1 cellular context compared by ENCODE assay signal in genomic region chr6:33200234-33201146, GRCh38.
TF ChIP-seq lines count a peak whose summit lies in the region.

Gene RXRB (minus strand): TSS chr6:33200665. CDS start chr6:33200476, 189 bp downstream.
Gene SLC39A7 (plus strand): TSS chr6:33200867. CDS start chr6:33201246, 379 bp downstream.

TF ChIP-seq in WTC11, 78 proteins besides CTCF, POLR2A, EP300 and RAD21 (continued from another document and continues in another):
- TF ChIP-seq ZNF425 (CRISPR knock-in tag; conservative IDR thresholded peaks at IDR 0.05) (no peak), TEAD1 (CRISPR knock-in tag; IDR thresholded peaks at IDR 0.05) (no peak), E2F1 (CRISPR knock-in tag; IDR thresholded peaks at IDR 0.05) (no peak), NFYB (CRISPR knock-in tag; conservative IDR thresholded peaks at IDR 0.05; ENCODE audit: low read depth) (0 out of 2 replicates have a peak, but pooled peaks have one; percentile 21), NR3C1 (CRISPR knock-in tag; conservative IDR thresholded peaks at IDR 0.05; ENCODE audit: low read depth) (no peak), FOXK1 (CRISPR knock-in tag; IDR thresholded peaks at IDR 0.05) (no peak; the same call in 1 of the 2 replicates), ZSCAN18 (CRISPR knock-in tag; IDR thresholded peaks at IDR 0.05) (no peak), NFE2L1 (CRISPR knock-in tag; IDR thresholded peaks at IDR 0.05) (peak; percentile 45; the same call in 1 of the 2 replicates), ERG (CRISPR knock-in tag; IDR thresholded peaks at IDR 0.05) (no peak), TEAD4 (CRISPR knock-in tag; IDR thresholded peaks at IDR 0.05) (no peak), HMGA2 (CRISPR knock-in tag; IDR thresholded peaks at IDR 0.05) (no peak), E2F5 (CRISPR knock-in tag; IDR thresholded peaks at IDR 0.05) (peak; percentile 45), ESRRA (CRISPR knock-in tag; IDR thresholded peaks at IDR 0.05; ENCODE audit: borderline replicate concordance) (peak; percentile 78), ATF2 (CRISPR knock-in tag; IDR thresholded peaks at IDR 0.05; ENCODE audit: borderline replicate concordance, low read depth) (0 out of 2 replicates have a peak, but pooled peaks have one; percentile 25), ZNF232 (CRISPR knock-in tag; IDR thresholded peaks at IDR 0.05) (peak; percentile 62; the same call in 1 of the 2 replicates), STAT6 (CRISPR knock-in tag; conservative IDR thresholded peaks at IDR 0.05; ENCODE audit: low read depth) (no peak), RELA (CRISPR knock-in tag; IDR thresholded peaks at IDR 0.05; ENCODE audit: borderline replicate concordance) (peak; percentile 51; the same call in 1 of the 2 replicates), PREB (CRISPR knock-in tag; IDR thresholded peaks at IDR 0.05; ENCODE audit: borderline replicate concordance) (no peak), RORB (CRISPR knock-in tag; IDR thresholded peaks at IDR 0.05) (peak; percentile 13; the same call in 1 of the 2 replicates), FOXP1 (CRISPR knock-in tag; IDR thresholded peaks at IDR 0.05; ENCODE audit: borderline replicate concordance) (peak; percentile 97), USF2 (CRISPR knock-in tag; IDR thresholded peaks at IDR 0.05) (no peak), ZNF416 (CRISPR knock-in tag; IDR thresholded peaks at IDR 0.05) (no peak), KAT7 (CRISPR knock-in tag; IDR thresholded peaks at IDR 0.05; ENCODE audit: borderline replicate concordance) (peak; percentile 72; the same call in 1 of the 2 replicates), USF1 (CRISPR knock-in tag; IDR thresholded peaks at IDR 0.05) (no peak), PRDM15 (CRISPR knock-in tag; IDR thresholded peaks at IDR 0.05) (peak; percentile 99), JAZF1 (CRISPR knock-in tag; IDR thresholded peaks at IDR 0.05) (no peak), ZNF396 (CRISPR knock-in tag; IDR thresholded peaks at IDR 0.05; ENCODE audit: borderline replicate concordance) (no peak), ETV6 (CRISPR knock-in tag; IDR thresholded peaks at IDR 0.05) (0 out of 2 replicates have a peak, but pooled peaks have one; percentile 49), ZNF138 (CRISPR knock-in tag; conservative IDR thresholded peaks at IDR 0.05) (no peak), CREM (CRISPR knock-in tag; IDR thresholded peaks at IDR 0.05) (no peak; the same call in 1 of the 2 replicates), AFF4 (CRISPR knock-in tag; IDR thresholded peaks at IDR 0.05; ENCODE audit: borderline replicate concordance) (no peak), ZNF423 (CRISPR knock-in tag; IDR thresholded peaks at IDR 0.05) (no peak)
